ENCODE assay signal across 13 cellular contexts in the genomic region with DNA sequence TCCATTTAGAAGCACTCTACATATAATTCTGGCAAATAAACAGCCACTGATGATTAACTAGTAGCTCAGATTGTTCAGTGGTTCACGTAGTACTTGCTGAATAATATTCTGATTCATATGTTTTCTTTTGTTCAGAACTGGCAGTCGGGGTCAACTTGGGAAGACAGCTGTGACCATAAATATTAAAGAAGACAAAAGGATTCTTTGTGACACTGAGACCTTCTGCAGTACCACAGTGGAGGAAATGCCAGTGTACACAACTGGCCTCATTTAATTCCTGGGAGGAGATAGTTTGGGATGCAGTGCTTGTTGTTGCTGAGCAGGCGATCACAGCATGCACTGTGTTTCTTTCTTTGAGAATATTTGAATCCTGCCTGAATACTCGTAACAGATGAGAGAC. TPM values are rescaled to one million over a fixed set of nuclear protein-coding genes. Genes with fewer than 3 reads are reported as not detected.
A peak's percentile ranks its signal among the peaks of the same experiment; 100 is the strongest.
DNase-seq lines count a peak whose midpoint lies in the region; TF ChIP-seq lines count a peak whose summit lies in the region.
"Had no signal": no experiment of that assay in that cellular context is flagged by ENCODE, and none has a peak within 500 bp of the region (broad histone marks: within the 10 kb centered on the region; RNA-seq: fewer than 3 reads in every experiment).

No MANE protein-coding gene starts in this region.

- no peaks in the 10 kb centered on the region for H3K27me3 ChIP-seq in hepatocyte

- no peaks in the 10 kb centered on the region for H4K20me1 ChIP-seq in hepatocyte (ENCODE audit: insufficient read depth, poor library complexity, severe bottlenecking)

- no peaks in the 10 kb centered on the region for H3K9me3 ChIP-seq in hepatocyte (ENCODE audit: low read depth)

- H3K4me1 ChIP-seq in hepatocyte (ENCODE audit: insufficient read depth) = peaks cover 1% of the 10 kb centered on the region

- TF ChIP-seq CTCF in hepatocyte (IDR thresholded peaks at IDR 0.05; ENCODE audit: poor library complexity) = no peak

- no peaks in the 10 kb centered on the region for H3K36me3 ChIP-seq in hepatocyte (replicated peaks; ENCODE audit: insufficient read depth, low read depth)

- no peak overlapping the region for H3K27ac ChIP-seq in hepatocyte

- H3K4me3 ChIP-seq in hepatocyte = no peak overlapping the region

- 88% methylated on average over 4 of the region's 4 CpGs for WGBS in hepatocyte (ENCODE audit: low lambda C conversion rate, missing lambda C conversion rate)

- peaks cover 14% of the 10 kb centered on the region for H3K79me2 ChIP-seq in hepatocyte

- H2AFZ ChIP-seq in hepatocyte = no peak overlapping the region

- no peak overlapping the region for H3K4me2 ChIP-seq in hepatocyte

- DNase-seq in GM03348 (ENCODE audit: low spot score) (peak; percentile 14), amniotic epithelial cell (ENCODE audit: low read depth) (peak; percentile 47), globus pallidus (ENCODE audit: low spot score) (peak; percentile 92), renal cortical epithelial cell (ENCODE audit: low read depth) (peak; percentile 57), NCI-H187 treated with DMSO at 0.1 percent for 48 hours (lab: John Stamatoyannopoulos, UW) (no peak), activated gamma-delta T cell (lab: John Stamatoyannopoulos, UW) (no peak), NCI-H1417 (lab: John Stamatoyannopoulos, UW) (no peak), hepatocyte (ENCODE audit: low spot score) (no peak)
- DNase-seq: activated CD4-positive, alpha-beta memory T cell treated with anti-CD3 and anti-CD28 coated beads, Interleukin-2, amount 10 ng/mL, durations not matched to agents 7 days and 5 days; activated naive CD4-positive, alpha-beta T cell treated with anti-CD3 and anti-CD28 coated beads, Interleukin-2, amount 10 ng/mL, durations not matched to agents 7 days and 5 days; effector CD4-positive, alpha-beta T cell; NCI-H2029; T-helper 2 cell had no signal

- no peaks in the 10 kb centered on the region for H3K9me2 ChIP-seq in hepatocyte (replicated peaks; ENCODE audit: insufficient read depth)

RNA-seq across cellular contexts. Expression of a gene that starts 26.6 kb away (rescaled TPM):
- 0.25 and 2.1 TPM in 2 replicates for total RNA-seq in renal cortical epithelial cell
- 0.40 and 0.63 TPM in 2 replicates for total RNA-seq in hepatocyte
- 0.10 and 0.17 TPM in 2 replicates for polyA plus RNA-seq in hepatocyte

Comparison
In these comparisons a context has a peak if more than half of its experiments do, and no peak if none do; other contexts are left out.
1. DNase-seq: peak in GM03348 (single experiment), amniotic epithelial cell (single experiment), globus pallidus (single experiment) and renal cortical epithelial cell (single experiment); none in NCI-H187 treated with DMSO at 0.1 percent for 48 hours (single experiment), activated gamma-delta T cell (single experiment), NCI-H1417 (0 of 3) and hepatocyte (single experiment).